ENCODE assay signal across 1 cellular context in the genomic region with DNA sequence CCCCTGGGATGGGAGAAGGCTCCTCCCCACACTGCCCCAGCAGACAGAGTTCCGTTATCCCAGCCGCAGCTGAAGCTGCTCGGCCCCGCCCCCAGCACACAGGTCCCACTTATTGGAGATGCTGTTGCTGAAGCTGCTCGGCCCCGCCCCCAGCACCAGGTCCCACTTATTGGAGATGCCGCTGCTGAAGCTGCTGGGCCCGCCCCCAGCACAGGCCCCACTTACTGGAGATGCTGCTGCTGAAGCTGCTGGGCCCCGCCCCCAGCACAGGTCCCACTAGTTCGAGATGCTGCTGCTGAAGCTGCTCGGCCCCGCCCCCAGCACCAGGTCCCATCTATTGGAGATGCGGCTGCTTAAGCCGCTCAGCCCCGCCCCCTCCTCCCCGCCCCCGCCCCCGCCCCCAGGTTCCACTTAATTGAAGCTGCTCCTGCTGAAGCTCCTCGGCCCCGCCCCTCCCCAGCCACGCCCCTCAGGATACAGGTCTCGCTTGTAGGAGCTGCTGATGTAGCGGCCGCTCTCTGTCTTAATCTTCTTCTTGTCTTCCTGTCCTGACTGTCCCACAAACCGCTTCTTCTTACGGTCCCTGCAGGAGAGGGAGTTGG.
A peak's percentile ranks its signal among the peaks of the same experiment; 100 is the strongest.
TF ChIP-seq lines count a peak whose summit lies in the region.

No MANE protein-coding gene starts in this region.

TF ChIP-seq in HEK293, 187 proteins besides CTCF, POLR2A, EP300 and RAD21 (continued from another document):
- TF ChIP-seq, protein P1, sequence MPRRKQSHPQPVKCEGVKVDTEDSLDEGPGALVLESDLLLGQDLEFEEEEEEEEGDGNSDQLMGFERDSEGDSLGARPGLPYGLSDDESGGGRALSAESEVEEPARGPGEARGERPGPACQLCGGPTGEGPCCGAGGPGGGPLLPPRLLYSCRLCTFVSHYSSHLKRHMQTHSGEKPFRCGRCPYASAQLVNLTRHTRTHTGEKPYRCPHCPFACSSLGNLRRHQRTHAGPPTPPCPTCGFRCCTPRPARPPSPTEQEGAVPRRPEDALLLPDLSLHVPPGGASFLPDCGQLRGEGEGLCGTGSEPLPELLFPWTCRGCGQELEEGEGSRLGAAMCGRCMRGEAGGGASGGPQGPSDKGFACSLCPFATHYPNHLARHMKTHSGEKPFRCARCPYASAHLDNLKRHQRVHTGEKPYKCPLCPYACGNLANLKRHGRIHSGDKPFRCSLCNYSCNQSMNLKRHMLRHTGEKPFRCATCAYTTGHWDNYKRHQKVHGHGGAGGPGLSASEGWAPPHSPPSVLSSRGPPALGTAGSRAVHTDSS (tag by site-specific recombination; IDR thresholded peaks at IDR 0.05): no peak
- TF ChIP-seq SP3 (tag by site-specific recombination; IDR thresholded peaks at IDR 0.05): 0 out of 2 replicates have a peak, but pooled peaks have one; percentile 17
- TF ChIP-seq HOXD13 (CRISPR knock-in tag; IDR thresholded peaks at IDR 0.05; ENCODE audit: borderline replicate concordance): no peak
- TF ChIP-seq ZNF830 (tag by site-specific recombination; IDR thresholded peaks at IDR 0.05; ENCODE audit: low read depth): no peak
- no peak for TF ChIP-seq ZNF202 (tag by site-specific recombination; IDR thresholded peaks at IDR 0.05; ENCODE audit: borderline replicate concordance)
- TF ChIP-seq, protein P2, sequence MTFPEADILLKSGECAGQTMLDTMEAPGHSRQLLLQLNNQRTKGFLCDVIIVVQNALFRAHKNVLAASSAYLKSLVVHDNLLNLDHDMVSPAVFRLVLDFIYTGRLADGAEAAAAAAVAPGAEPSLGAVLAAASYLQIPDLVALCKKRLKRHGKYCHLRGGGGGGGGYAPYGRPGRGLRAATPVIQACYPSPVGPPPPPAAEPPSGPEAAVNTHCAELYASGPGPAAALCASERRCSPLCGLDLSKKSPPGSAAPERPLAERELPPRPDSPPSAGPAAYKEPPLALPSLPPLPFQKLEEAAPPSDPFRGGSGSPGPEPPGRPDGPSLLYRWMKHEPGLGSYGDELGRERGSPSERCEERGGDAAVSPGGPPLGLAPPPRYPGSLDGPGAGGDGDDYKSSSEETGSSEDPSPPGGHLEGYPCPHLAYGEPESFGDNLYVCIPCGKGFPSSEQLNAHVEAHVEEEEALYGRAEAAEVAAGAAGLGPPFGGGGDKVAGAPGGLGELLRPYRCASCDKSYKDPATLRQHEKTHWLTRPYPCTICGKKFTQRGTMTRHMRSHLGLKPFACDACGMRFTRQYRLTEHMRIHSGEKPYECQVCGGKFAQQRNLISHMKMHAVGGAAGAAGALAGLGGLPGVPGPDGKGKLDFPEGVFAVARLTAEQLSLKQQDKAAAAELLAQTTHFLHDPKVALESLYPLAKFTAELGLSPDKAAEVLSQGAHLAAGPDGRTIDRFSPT (tag by site-specific recombination; IDR thresholded peaks at IDR 0.05): no peak
- peak; percentile 19; the same call in 1 of the 2 replicates for TF ChIP-seq MZF1 (tag by site-specific recombination; IDR thresholded peaks at IDR 0.05; ENCODE audit: borderline replicate concordance)
- TF ChIP-seq, protein P3, sequence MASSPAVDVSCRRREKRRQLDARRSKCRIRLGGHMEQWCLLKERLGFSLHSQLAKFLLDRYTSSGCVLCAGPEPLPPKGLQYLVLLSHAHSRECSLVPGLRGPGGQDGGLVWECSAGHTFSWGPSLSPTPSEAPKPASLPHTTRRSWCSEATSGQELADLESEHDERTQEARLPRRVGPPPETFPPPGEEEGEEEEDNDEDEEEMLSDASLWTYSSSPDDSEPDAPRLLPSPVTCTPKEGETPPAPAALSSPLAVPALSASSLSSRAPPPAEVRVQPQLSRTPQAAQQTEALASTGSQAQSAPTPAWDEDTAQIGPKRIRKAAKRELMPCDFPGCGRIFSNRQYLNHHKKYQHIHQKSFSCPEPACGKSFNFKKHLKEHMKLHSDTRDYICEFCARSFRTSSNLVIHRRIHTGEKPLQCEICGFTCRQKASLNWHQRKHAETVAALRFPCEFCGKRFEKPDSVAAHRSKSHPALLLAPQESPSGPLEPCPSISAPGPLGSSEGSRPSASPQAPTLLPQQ (tag by site-specific recombination; IDR thresholded peaks at IDR 0.05): 0 out of 2 replicates have a peak, but pooled peaks have one; percentile 25
- TF ChIP-seq ZNF292 (tag by site-specific recombination; IDR thresholded peaks at IDR 0.05; ENCODE audit: borderline replicate concordance, low read depth): no peak
- TF ChIP-seq ZBTB48 (tag by site-specific recombination; IDR thresholded peaks at IDR 0.05): no peak
- TF ChIP-seq ZNF211 (tag by site-specific recombination; IDR thresholded peaks at IDR 0.05; ENCODE audit: low read depth): no peak
